Comparison of ENCODE assay signal across 1 cellular context in the genomic region with DNA sequence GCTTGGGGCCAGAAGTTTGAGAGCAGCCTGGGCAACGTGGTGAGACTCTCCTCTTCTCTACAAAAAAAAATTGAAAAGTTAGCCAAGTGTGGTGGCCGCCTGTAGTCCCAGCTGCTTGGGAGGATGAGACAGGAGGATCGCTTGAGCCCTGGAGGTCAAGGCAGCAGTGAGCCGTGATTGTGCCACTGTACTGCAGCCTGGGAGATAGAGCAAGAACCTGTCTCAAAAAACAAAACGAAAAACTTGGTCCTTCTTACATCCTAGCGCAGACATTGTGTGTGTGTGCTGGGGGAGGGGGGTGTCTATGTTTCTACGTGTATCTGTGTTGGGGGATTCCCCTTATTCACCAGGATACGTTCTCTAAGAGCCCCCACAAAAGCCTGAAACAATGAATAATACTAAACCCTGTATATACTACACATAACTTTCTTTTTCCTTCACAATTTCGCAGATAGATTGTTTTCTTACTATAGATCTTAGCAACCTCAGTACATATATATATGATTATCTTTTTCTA.
A peak's percentile ranks its signal among the peaks of the same experiment; 100 is the strongest.
TF ChIP-seq lines count a peak whose summit lies in the region.

No MANE protein-coding gene starts in this region.

TF ChIP-seq in WTC11, 78 proteins besides CTCF, POLR2A, EP300 and RAD21 (continued from another document):
- 0 out of 2 replicates have a peak, but pooled peaks have one; percentile 26 for TF ChIP-seq ZNF121 (CRISPR knock-in tag; IDR thresholded peaks at IDR 0.05)
